In the genomic region with DNA sequence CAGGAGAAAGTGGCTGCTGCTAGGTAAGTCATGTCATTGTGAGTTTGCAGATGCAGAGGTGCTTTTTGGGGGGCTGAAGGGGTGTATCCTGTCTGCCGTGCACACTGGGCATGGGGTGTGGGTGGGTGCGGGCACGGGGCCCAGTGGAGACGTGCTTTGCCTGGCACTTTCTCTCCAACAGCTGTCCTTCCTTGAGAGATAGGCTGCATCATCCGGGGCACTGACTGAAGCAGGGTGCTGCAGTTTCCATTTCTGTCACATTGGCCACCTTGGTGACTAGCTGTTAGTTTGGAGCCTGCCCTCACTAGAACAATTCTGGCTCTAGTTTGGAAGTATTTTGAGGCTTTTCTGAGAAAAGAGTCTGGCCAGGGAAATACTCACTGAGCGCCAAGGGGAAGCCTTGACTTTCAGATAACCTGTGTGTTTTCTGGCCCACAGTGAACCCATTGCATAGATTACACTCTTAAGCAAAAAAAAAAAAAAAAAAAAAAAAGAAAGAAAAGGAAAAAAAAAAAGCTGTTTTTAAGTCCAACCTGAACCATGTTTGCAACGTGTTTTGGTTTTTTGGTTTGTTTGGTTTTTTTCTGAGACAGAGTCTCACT, we compare ENCODE assay signal across 16 cellular contexts.
DNase-seq lines count a peak whose midpoint lies in the region; ATAC-seq and TF ChIP-seq lines count a peak whose summit lies in the region.
"Had no signal": no experiment of that assay in that cellular context is flagged by ENCODE, and none has a peak within 500 bp of the region (broad histone marks: within the 10 kb centered on the region; RNA-seq: fewer than 3 reads in every experiment).

No MANE protein-coding gene starts in this region.

- no peaks in the 10 kb centered on the region for H3K27me3 Mint-ChIP-seq in activated CD4-positive, alpha-beta T cell treated with anti-CD3 and anti-CD28 coated beads, Interleukin-2, amount 10 ng/mL, durations not matched to agents 7 days and 5 days

- no peaks in the 10 kb centered on the region for H3K9me3 ChIP-seq in GM23248 (ENCODE audit: low read depth)
- H3K9me3 ChIP-seq in adipocyte (ENCODE audit: control insufficient read depth, low read length), result no peaks in the 10 kb centered on the region
- H3K9me3 ChIP-seq in muscle layer of duodenum (ENCODE audit: control insufficient read depth in 1 of 2, low read length in 2 of 2), result no peaks in the 10 kb centered on the region
- H3K9me3 ChIP-seq in thoracic aorta, result no peaks in the 10 kb centered on the region
- no peaks in the 10 kb centered on the region for H3K9me3 ChIP-seq in PC-9 (ENCODE audit: insufficient read depth, low read depth)

- no peaks in the 10 kb centered on the region; the same call in 1 of the 2 replicates for H4K20me1 ChIP-seq in GM23248 (ENCODE audit: insufficient read depth)
- no peaks in the 10 kb centered on the region for H4K20me1 ChIP-seq in PC-9 (ENCODE audit: insufficient read depth)

- 0 out of 2 replicates have a peak overlapping the region, but pooled peaks have one; percentile 62 for H2AFZ ChIP-seq in GM23248
- H2AFZ ChIP-seq in PC-9, result no peak overlapping the region

- H3K36me3 Mint-ChIP-seq in activated CD4-positive, alpha-beta T cell treated with anti-CD3 and anti-CD28 coated beads, Interleukin-2, amount 10 ng/mL, durations not matched to agents 7 days and 5 days (ENCODE audit: low read depth), result no peaks in the 10 kb centered on the region
- H3K36me3 Mint-ChIP-seq: CD14-positive monocyte, immature natural killer cell, memory B cell had no signal

- no peak for TF ChIP-seq CTCF in thoracic aorta (IDR thresholded peaks at IDR 0.05)
- TF ChIP-seq CTCF in PC-9 (conservative IDR thresholded peaks at IDR 0.05), result no peak

- H3K27me3 ChIP-seq in GM23248 (replicated peaks; ENCODE audit: insufficient read depth) (no peaks in the 10 kb centered on the region), adipocyte (replicated peaks; ENCODE audit: control insufficient read depth, insufficient read depth, low read length) (no peaks in the 10 kb centered on the region), muscle layer of duodenum (ENCODE audit: low read depth, low read length) (no peaks in the 10 kb centered on the region), thoracic aorta (replicated peaks; ENCODE audit: insufficient read depth) (no peaks in the 10 kb centered on the region), PC-9 (ENCODE audit: insufficient read depth, low read depth) (no peaks in the 10 kb centered on the region)

- in situ Hi-C loops in GM23248 (cut with MboI), result loop anchor here (25.0 kb wide), 1 partner anchor 405 kb away; no protein-coding TSS in a partner anchor

- intact Hi-C loops in PC-9 (cut with micrococcal nuclease; ENCODE audit: unreplicated experiment), result no loop called here

- H3K4me3 Mint-ChIP-seq in activated CD4-positive, alpha-beta T cell treated with anti-CD3 and anti-CD28 coated beads, Interleukin-2, amount 10 ng/mL, durations not matched to agents 7 days and 5 days, result no peak overlapping the region
- H3K4me3 Mint-ChIP-seq: activated CD8-positive, alpha-beta T cell treated with anti-CD3 and anti-CD28 coated beads for 36 hours; CD14-positive monocyte; immature natural killer cell; memory B cell had no signal

- H3F3A ChIP-seq in GM23248 (ENCODE audit: insufficient read depth), result peaks cover 39% of the 10 kb centered on the region
- H3F3A ChIP-seq in PC-9 (ENCODE audit: insufficient read depth, low read depth), result no peaks in the 10 kb centered on the region

- peak overlapping the region; percentile 68 for H3K4me2 ChIP-seq in GM23248 (ENCODE audit: unreplicated experiment)
- H3K4me2 ChIP-seq in PC-9, result no peak overlapping the region

- H3K27ac Mint-ChIP-seq in activated CD4-positive, alpha-beta T cell treated with anti-CD3 and anti-CD28 coated beads, Interleukin-2, amount 10 ng/mL, durations not matched to agents 7 days and 5 days, result no peak overlapping the region
- H3K27ac Mint-ChIP-seq: activated CD8-positive, alpha-beta T cell treated with anti-CD3 and anti-CD28 coated beads for 36 hours; immature natural killer cell; memory B cell had no signal

- peak overlapping the region; percentile 60 for H3K4me3 ChIP-seq in GM23248
- peak overlapping the region; percentile 66 for H3K4me3 ChIP-seq in adipocyte (ENCODE audit: low read length)
- H3K4me3 ChIP-seq in muscle layer of duodenum (ENCODE audit: low read depth in 1 of 2, low read length in 2 of 2), result peak overlapping the region; percentile 9 to 28
- peak overlapping the region; percentile 33 for H3K4me3 ChIP-seq in thoracic aorta
- no peak overlapping the region for H3K4me3 ChIP-seq in PC-9

- H3K9me3 Mint-ChIP-seq in activated CD4-positive, alpha-beta T cell treated with anti-CD3 and anti-CD28 coated beads, Interleukin-2, amount 10 ng/mL, durations not matched to agents 7 days and 5 days, result no peaks in the 10 kb centered on the region
- H3K9me3 Mint-ChIP-seq: activated CD8-positive, alpha-beta T cell treated with anti-CD3 and anti-CD28 coated beads for 36 hours; CD14-positive monocyte; immature natural killer cell; memory B cell had no signal

- H3K79me2 ChIP-seq in GM23248 (ENCODE audit: insufficient read depth), result peaks cover 38% of the 10 kb centered on the region
- H3K79me2 ChIP-seq in PC-9 (ENCODE audit: low read depth), result no peaks in the 10 kb centered on the region

- DNase-seq in GM23248, result no peak
- no peak for DNase-seq in adipocyte (ENCODE audit: low read depth)
- DNase-seq in thoracic aorta (ENCODE audit: low spot score), result no peak
- no peak for DNase-seq in activated CD4-positive, alpha-beta T cell treated with anti-CD3 and anti-CD28 coated beads, Interleukin-2, amount 10 ng/mL, durations not matched to agents 7 days and 5 days
- no peak for DNase-seq in PC-9
- DNase-seq: activated CD8-positive, alpha-beta T cell treated with anti-CD3 and anti-CD28 coated beads for 36 hours; DMS53; immature natural killer cell; NCI-H187; NCI-H524 treated with DMSO at 0.1 percent for 48 hours; stimulated activated naive CD4-positive, alpha-beta T cell had no signal

- BruUV-seq in PC-9 (replicated peaks; lab: Mats Ljungman, UMichigan), result no TSS peak

- H3K4me1 ChIP-seq in GM23248 (ENCODE audit: insufficient read depth), result peaks cover 52% of the 10 kb centered on the region
- peaks cover 43% of the 10 kb centered on the region for H3K4me1 ChIP-seq in adipocyte (ENCODE audit: control insufficient read depth, insufficient read depth, low read length)
- H3K4me1 ChIP-seq in muscle layer of duodenum (ENCODE audit: control insufficient read depth in 1 of 2, insufficient read depth in 2 of 2, low read length in 2 of 2), result peaks cover 0 to 44% of the 10 kb centered on the region in 2 donors
- H3K4me1 ChIP-seq in thoracic aorta (ENCODE audit: control insufficient read depth in 1 of 2, low read depth in 2 of 2), result peaks cover 34 to 88% of the 10 kb centered on the region in 2 donors
- H3K4me1 ChIP-seq in PC-9 (replicated peaks; ENCODE audit: insufficient read depth), result peaks cover 8% of the 10 kb centered on the region

- POLR2A ChIA-PET in activated CD4-positive, alpha-beta T cell treated with anti-CD3 and anti-CD28 coated beads, Interleukin-2, amount 10 ng/mL, durations not matched to agents 7 days and 5 days (lab: Charles Lee), result no interaction called here
- POLR2A ChIA-PET in PC-9 (lab: Charles Lee; ENCODE audit: unreplicated experiment), result no interaction called here

- peak overlapping the region; percentile 78 for H3K9ac ChIP-seq in GM23248
- H3K9ac ChIP-seq in adipocyte (ENCODE audit: low read length), result peak overlapping the region; percentile 71

- ATAC-seq in thoracic aorta (ENCODE audit: insufficient number of reproducible peaks, low FRiP score, low read depth) (no peak), GM21381 (IDR thresholded peaks at IDR 0.05; ENCODE audit: unreplicated experiment) (no peak)
- ATAC-seq: activated CD8-positive, alpha-beta T cell treated with anti-CD3 and anti-CD28 coated beads for 36 hours had no signal

- H3K9me2 ChIP-seq in GM23248 (ENCODE audit: insufficient read depth), result no peaks in the 10 kb centered on the region
- H3K9me2 ChIP-seq in PC-9 (ENCODE audit: insufficient read depth), result no peaks in the 10 kb centered on the region

- H3K4me1 Mint-ChIP-seq in activated CD4-positive, alpha-beta T cell treated with anti-CD3 and anti-CD28 coated beads, Interleukin-2, amount 10 ng/mL, durations not matched to agents 7 days and 5 days, result no peaks in the 10 kb centered on the region
- H3K4me1 Mint-ChIP-seq: CD14-positive monocyte, immature natural killer cell, memory B cell had no signal

- peak overlapping the region; percentile 84 for H3K27ac ChIP-seq in GM23248
- no peak overlapping the region for H3K27ac ChIP-seq in muscle layer of duodenum (ENCODE audit: low read length)
- H3K27ac ChIP-seq in thoracic aorta, result peak overlapping the region; percentile 39 to 64
- H3K27ac ChIP-seq in PC-9, result no peak overlapping the region
- H3K27ac ChIP-seq: VCaP had no signal

- CTCF ChIA-PET in activated CD4-positive, alpha-beta T cell treated with anti-CD3 and anti-CD28 coated beads, Interleukin-2, amount 10 ng/mL, durations not matched to agents 7 days and 5 days (lab: Charles Lee), result no interaction called here
- CTCF ChIA-PET in PC-9 (lab: Charles Lee), result interaction anchor here (0.6 kb wide), 2 partner anchors 12 to 560 kb away, joined by 3 read pairs; no protein-coding TSS in a partner anchor

- WGBS in GM23248 (ENCODE audit: low coverage in 1 of 2, low lambda C conversion rate in 2 of 2, missing lambda C conversion rate in 2 of 2), 2 experiments, result 32 to 33% methylated on average over 7 of the region's 7 CpGs

- H3K36me3 ChIP-seq in GM23248 (ENCODE audit: low read depth) (no peaks in the 10 kb centered on the region; the same call in 1 of the 2 replicates), adipocyte (ENCODE audit: control insufficient read depth, insufficient read depth, low read length, severe bottlenecking) (peaks cover 36% of the 10 kb centered on the region), muscle layer of duodenum (ENCODE audit: control insufficient read depth in 1 of 2, insufficient read depth in 2 of 2, low read length in 2 of 2) (peaks cover 6 to 14% of the 10 kb centered on the region in 2 donors), thoracic aorta (peaks cover 17% of the 10 kb centered on the region), PC-9 (ENCODE audit: low read depth) (no peaks in the 10 kb centered on the region)

Comparison
In these comparisons a context has a peak if more than half of its experiments do, and no peak if none do; other contexts are left out.
1. H3K27ac ChIP-seq: peak in GM23248 (single experiment) and thoracic aorta (2 of 2); none in muscle layer of duodenum (single experiment) and PC-9 (single experiment).